ENCODE assay signal across 20 cellular contexts in the genomic region with DNA sequence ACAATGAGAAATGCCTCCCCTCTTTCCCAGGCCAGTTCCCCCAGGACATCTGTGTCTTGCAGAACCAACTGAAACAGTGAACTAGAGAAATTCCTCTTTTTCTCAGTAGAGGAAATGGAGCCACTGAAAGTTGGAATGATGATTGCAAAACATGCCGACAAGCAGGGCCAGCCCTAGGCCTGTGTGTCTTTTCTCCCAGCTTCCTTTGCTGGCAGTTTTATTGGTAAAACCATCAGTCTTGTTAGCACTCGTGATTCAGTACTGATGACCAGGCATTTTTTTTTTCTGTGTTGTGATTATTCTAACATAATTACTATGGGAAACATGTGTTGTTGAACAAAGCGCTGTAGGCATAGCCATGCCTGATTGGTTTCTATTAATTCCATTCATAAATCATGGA.
DNase-seq lines count a peak whose midpoint lies in the region; ATAC-seq and TF ChIP-seq lines count a peak whose summit lies in the region.
"Had no signal": no experiment of that assay in that cellular context is flagged by ENCODE, and none has a peak within 500 bp of the region (broad histone marks: within the 10 kb centered on the region; RNA-seq: fewer than 3 reads in every experiment).

No MANE protein-coding gene starts in this region.

- intact Hi-C loops in IMR-90 (cut with micrococcal nuclease): no loop called here
- intact Hi-C loops in sciatic nerve (cut with DNase I): no loop called here
- intact Hi-C loops in MCF 10A (cut with micrococcal nuclease): no loop called here

- no peak overlapping the region for H3K27ac Mint-ChIP-seq in MCF 10A (ENCODE audit: low read depth, unreplicated experiment)
- H3K27ac Mint-ChIP-seq: CD4-positive, alpha-beta T cell had no signal

- dilution Hi-C loops in IMR-90 (cut with HindIII; ENCODE audit: low sequenced_read_pairs, unreplicated experiment): no loop called here

- H2BK20ac ChIP-seq in IMR-90 (ENCODE audit: low read depth, low read length): no peak overlapping the region

- H3K9me3 Mint-ChIP-seq in MCF 10A (ENCODE audit: unreplicated experiment): peaks cover 11% of the 10 kb centered on the region
- H3K9me3 Mint-ChIP-seq: CD4-positive, alpha-beta T cell had no signal

- H3K14ac ChIP-seq in IMR-90 (replicated peaks; ENCODE audit: low read depth, low read length): no peak overlapping the region

- H3K4me3 Mint-ChIP-seq in MCF 10A (ENCODE audit: unreplicated experiment): no peak overlapping the region
- H3K4me3 Mint-ChIP-seq: CD4-positive, alpha-beta T cell had no signal

- H3K36me3 Mint-ChIP-seq in MCF 10A (ENCODE audit: insufficient read depth, unreplicated experiment): no peaks in the 10 kb centered on the region

- no peaks in the 10 kb centered on the region for H4K20me1 ChIP-seq in IMR-90 (ENCODE audit: insufficient read depth, low read length)

- no peaks in the 10 kb centered on the region for H3K36me3 ChIP-seq in IMR-90 (ENCODE audit: control insufficient read depth, insufficient read depth, low read length)
- no peaks in the 10 kb centered on the region for H3K36me3 ChIP-seq in SK-N-MC (ENCODE audit: insufficient read depth, low read length)
- no peaks in the 10 kb centered on the region for H3K36me3 ChIP-seq in gastroesophageal sphincter
- H3K36me3 ChIP-seq: HAP-1, Peyer's patch, SJCRH30 had no signal

- in situ Hi-C loops in IMR-90 (cut with MboI; ENCODE audit: low sequenced_read_pairs): no loop called here

- no peak overlapping the region for H2AK9ac ChIP-seq in IMR-90 (replicated peaks; ENCODE audit: low read depth, low read length, poor library complexity)

- H3K9me3 ChIP-seq in IMR-90 (ENCODE audit: control insufficient read depth, insufficient read depth, low read length): peaks cover 49% of the 10 kb centered on the region
- no peaks in the 10 kb centered on the region for H3K9me3 ChIP-seq in SK-N-MC (ENCODE audit: low read depth, low read length)
- no peaks in the 10 kb centered on the region for H3K9me3 ChIP-seq in gastroesophageal sphincter
- H3K9me3 ChIP-seq: HAP-1, Peyer's patch, SJCRH30 had no signal

- H2AK5ac ChIP-seq in IMR-90 (ENCODE audit: low read depth, low read length): no peak overlapping the region

- TF ChIP-seq RAD21 in IMR-90 (IDR thresholded peaks at IDR 0.05; ENCODE audit: low read length): no peak

- H4K8ac ChIP-seq in IMR-90 (ENCODE audit: low read depth in 2 of 2, low read length in 2 of 2): no peak overlapping the region

- H2AFZ ChIP-seq in IMR-90 (replicated peaks; ENCODE audit: low read length, poor library complexity): no peak overlapping the region

- H3K4me1 ChIP-seq in IMR-90 (ENCODE audit: control insufficient read depth, insufficient read depth, low read length) (no peaks in the 10 kb centered on the region), gastroesophageal sphincter (no peaks in the 10 kb centered on the region)
- H3K4me1 ChIP-seq: HAP-1, Peyer's patch, SJCRH30 had no signal

- H2BK120ac ChIP-seq in IMR-90 (ENCODE audit: low read depth, low read length): no peak overlapping the region

- DNase-seq in IMR-90 (no peak), SK-N-MC (ENCODE audit: low read depth, low spot score) (peak; percentile 90), sciatic nerve (ENCODE audit: low spot score) (no peak), GF-D8 (lab: John Stamatoyannopoulos, UW) (no peak), NOMO-1 (lab: John Stamatoyannopoulos, UW; ENCODE audit: unreplicated experiment in 2 of 2) (no peak), MCF 10A (ENCODE audit: unreplicated experiment) (no peak)
- no peak for DNase-seq in effector CD4-positive, alpha-beta T cell
- DNase-seq: CD4-positive, alpha-beta T cell; COR-L47; DMS79; KG1; NCI-H1417 treated with DMSO at 0.1 percent for 48 hours; NCI-H187; NCI-H2107; NCI-H69; Peyer's patch; SJCRH30 had no signal

- no peaks in the 10 kb centered on the region for H3K79me1 ChIP-seq in IMR-90 (ENCODE audit: low read depth in 1 of 2, low read length in 2 of 2)

- H3K27me3 ChIP-seq in IMR-90 (ENCODE audit: control insufficient read depth, insufficient read depth, low read length) (no peaks in the 10 kb centered on the region), gastroesophageal sphincter (peaks cover 50% of the 10 kb centered on the region)
- H3K27me3 ChIP-seq: Peyer's patch, SJCRH30 had no signal

- TF ChIP-seq EP300 in gastroesophageal sphincter (IDR thresholded peaks at IDR 0.05): no peak

- no peaks in the 10 kb centered on the region for H3K27me3 Mint-ChIP-seq in MCF 10A (ENCODE audit: insufficient read depth, unreplicated experiment)

- H4K5ac ChIP-seq in IMR-90 (ENCODE audit: low read depth, low read length): no peak overlapping the region

- no peak overlapping the region for H3K4me2 ChIP-seq in IMR-90 (ENCODE audit: low read depth, low read length)

- BruUV-seq in IMR-90 (replicated peaks; lab: Mats Ljungman, UMichigan) (no TSS peak), MCF 10A (replicated peaks; lab: Mats Ljungman, UMichigan) (no TSS peak)

- ATAC-seq in IMR-90 (ENCODE audit: low read depth) (no peak), gastroesophageal sphincter (peak; percentile 31), sciatic nerve (peak; percentile 82)

- no peak overlapping the region for H2BK15ac ChIP-seq in IMR-90 (ENCODE audit: low read depth, low read length)

- H4K91ac ChIP-seq in IMR-90 (ENCODE audit: insufficient read depth, low read depth, low read length): no peak overlapping the region

- no peak for TF ChIP-seq CTCF in IMR-90 (conservative IDR thresholded peaks at IDR 0.05; ENCODE audit: low read depth, low read length)
- no peak for TF ChIP-seq CTCF in gastroesophageal sphincter (IDR thresholded peaks at IDR 0.05)
- no peak for TF ChIP-seq CTCF in MCF 10A (IDR thresholded peaks at IDR 0.05; ENCODE audit: unreplicated experiment)

- H3K4me3 ChIP-seq in IMR-90 (ENCODE audit: insufficient read depth, low read depth, low read length) (no peak overlapping the region), SK-N-MC (peak overlapping the region; percentile 51), gastroesophageal sphincter (no peak overlapping the region)
- H3K4me3 ChIP-seq: HAP-1, Peyer's patch, SJCRH30 had no signal

- no peak overlapping the region for H2BK5ac ChIP-seq in IMR-90 (ENCODE audit: low read depth, low read length, poor library complexity, severe bottlenecking)

- H3K9me1 ChIP-seq in IMR-90 (ENCODE audit: insufficient read depth, low read length): no peaks in the 10 kb centered on the region

- TF ChIP-seq POLR2A in IMR-90 (IDR thresholded peaks at IDR 0.05; ENCODE audit: low read depth, low read length): no peak
- no peak for TF ChIP-seq POLR2A in gastroesophageal sphincter (IDR thresholded peaks at IDR 0.05)

- no peak overlapping the region for H3K18ac ChIP-seq in IMR-90 (ENCODE audit: low read depth, low read length)

- POLR2A ChIA-PET in IMR-90 (lab: Charles Lee; ENCODE audit: unreplicated experiment): no interaction called here
- POLR2A ChIA-PET in MCF 10A (lab: Yijun Ruan, JAX): no interaction called here

- H3K56ac ChIP-seq in IMR-90 (ENCODE audit: extremely low read depth, insufficient read depth, low read length): no peak overlapping the region

- WGBS in IMR-90 (ENCODE audit: extremely low coverage in 2 of 2, insufficient read length in 1 of 2), 2 experiments: no CpG with 5 or more reads among the region's 3 CpGs
- WGBS in gastroesophageal sphincter (ENCODE audit: low coverage in 1 of 2), 2 donors: 26 to 58% methylated on average over 2 to 3 of the region's 3 CpGs

- no peak overlapping the region for H3K23ac ChIP-seq in IMR-90 (ENCODE audit: low read depth, low read length)

- H3K4ac ChIP-seq in IMR-90 (ENCODE audit: low read depth, low read length): no peak overlapping the region

- H3K27ac ChIP-seq in IMR-90 (ENCODE audit: insufficient read depth, low read length): no peak overlapping the region
- H3K27ac ChIP-seq in SK-N-MC: peak overlapping the region; percentile 95
- no peak overlapping the region for H3K27ac ChIP-seq in gastroesophageal sphincter
- H3K27ac ChIP-seq: HL-60, Peyer's patch, SJCRH30 had no signal

- CTCF ChIA-PET in IMR-90 (lab: Yijun Ruan, JAX): interaction anchor here (0.6 kb wide), 1 partner anchor 1463 kb away, joined by 3 read pairs; no protein-coding TSS in a partner anchor
- CTCF ChIA-PET in MCF 10A (lab: Yijun Ruan, JAX): interaction anchor here (0.9 kb wide), 1 partner anchor 136 kb away, joined by 3 read pairs; no protein-coding TSS in a partner anchor

- H3K4me1 Mint-ChIP-seq in MCF 10A (ENCODE audit: insufficient read depth, unreplicated experiment): no peaks in the 10 kb centered on the region

- H3K9ac ChIP-seq in IMR-90 (ENCODE audit: low read depth, low read length): no peak overlapping the region
- peak overlapping the region; percentile 28 for H3K9ac ChIP-seq in SK-N-MC (ENCODE audit: insufficient read length)

TF ChIP-seq in IMR-90, 13 proteins besides CTCF, POLR2A, EP300 and RAD21:
- TF ChIP-seq MAFK (IDR thresholded peaks at IDR 0.05; ENCODE audit: low read depth, low read length) (peak; percentile 20; the same call in 1 of the 2 replicates), BHLHE40 (IDR thresholded peaks at IDR 0.05; ENCODE audit: low read depth, low read length) (no peak), MAZ (IDR thresholded peaks at IDR 0.05; ENCODE audit: borderline replicate concordance, low read depth, low read length) (no peak)
